8 cellular contexts compared by ENCODE assay signal in the genomic region with DNA sequence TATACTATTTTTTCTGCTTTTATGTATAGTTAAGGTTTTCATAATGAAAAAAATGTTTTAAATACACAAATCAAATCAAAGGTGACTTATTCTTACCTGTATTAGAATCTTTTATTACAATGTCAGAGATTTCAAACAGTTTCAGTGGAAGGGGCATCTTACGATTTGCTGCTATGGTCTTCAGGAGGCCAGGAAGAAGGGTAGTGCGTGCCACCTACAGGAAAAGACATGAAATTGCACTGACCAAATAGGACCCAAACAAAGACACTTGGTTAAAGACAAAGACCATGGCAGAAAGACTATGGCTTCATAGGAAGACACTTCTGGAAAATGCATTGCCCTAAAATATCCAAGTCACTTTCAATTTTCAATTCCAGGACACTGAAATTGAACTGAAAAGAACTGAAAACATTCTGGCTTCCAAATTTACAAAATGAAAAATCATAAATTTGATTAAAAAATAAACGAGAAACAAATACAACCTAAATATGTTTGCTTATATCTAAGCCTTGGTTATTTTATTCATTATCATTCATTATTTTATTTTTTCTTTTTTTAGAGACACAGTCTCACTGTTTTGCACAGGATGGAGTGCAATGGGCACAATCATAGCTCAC. TPM values are rescaled to one million over a fixed set of nuclear protein-coding genes. Genes with fewer than 3 reads are reported as not detected.
DNase-seq lines count a peak whose midpoint lies in the region; ATAC-seq, FAIRE-seq and TF ChIP-seq lines count a peak whose summit lies in the region.

No MANE protein-coding gene starts in this region.

- H4K20me1 ChIP-seq in SK-N-SH (ENCODE audit: insufficient read depth), result no peaks in the 10 kb centered on the region

- H3K9me3 ChIP-seq in SK-N-SH (no peaks in the 10 kb centered on the region), parathyroid adenoma (ENCODE audit: control insufficient read depth, low read length) (no peaks in the 10 kb centered on the region)

- WGBS in SK-N-SH (ENCODE audit: low lambda C conversion rate), result 58% methylated on average over 3 of the region's 3 CpGs

- H2AFZ ChIP-seq in SK-N-SH (ENCODE audit: low read depth) (0 out of 2 replicates have a peak overlapping the region, but pooled peaks have one; percentile 67), parathyroid adenoma (no peak overlapping the region)

- H3K27ac ChIP-seq in SK-N-SH (ENCODE audit: low read depth in 2 of 2, low read length in 1 of 2), result no peak overlapping the region
- H3K27ac ChIP-seq in parathyroid adenoma, result no peak overlapping the region

- peak; percentile 68 for DNase-seq in AG08395 (ENCODE audit: low spot score)
- DNase-seq in GM12891 (ENCODE audit: insufficient read length, low spot score), result peak; percentile 26
- DNase-seq in NAMALWA (ENCODE audit: low spot score), result peak; percentile 62
- DNase-seq in SK-N-SH, result peak; percentile 70
- peak; percentile 72 for DNase-seq in fibroblast of the aortic adventitia (ENCODE audit: low read depth)
- DNase-seq in stimulated activated CD4-positive, alpha-beta T cell treated with anti-CD3 and anti-CD28 coated beads, Interleukin-2, amount 100 ng/mL, for 48 hours, result no peak

- H3K36me3 ChIP-seq in SK-N-SH (replicated peaks in 1 of 2; ENCODE audit: control insufficient read depth in 1 of 2, insufficient read depth in 2 of 2, low read length in 1 of 2) (peaks cover 33 to 50% of the 10 kb centered on the region in 2 experiments), parathyroid adenoma (ENCODE audit: control insufficient read depth, insufficient read depth, low read length) (no peaks in the 10 kb centered on the region)

- ATAC-seq in HG02623 (IDR thresholded peaks at IDR 0.05; ENCODE audit: unreplicated experiment), result peak; percentile 76

- no peaks in the 10 kb centered on the region for H3K79me2 ChIP-seq in SK-N-SH (ENCODE audit: insufficient read depth)
- H3K79me2 ChIP-seq in parathyroid adenoma, result no peaks in the 10 kb centered on the region

- H3K9me2 ChIP-seq in SK-N-SH, result no peaks in the 10 kb centered on the region

- FAIRE-seq in GM12891 (lab: Jason Lieb, UNC), result peak; percentile 57

- H3K4me3 ChIP-seq in SK-N-SH (ENCODE audit: low read depth in 2 of 2, low read length in 1 of 2) (no peak overlapping the region; a peak in 1 of 4 replicates), fibroblast of the aortic adventitia (ENCODE audit: low read depth, low read length) (no peak overlapping the region), parathyroid adenoma (ENCODE audit: low read depth, low read length) (no peak overlapping the region)

- no peak for TF ChIP-seq POLR2A in GM12891 (IDR thresholded peaks at IDR 0.05; ENCODE audit: low read depth, low read length)

- POLR2A ChIA-PET in SK-N-SH (lab: Yijun Ruan, JAX), result no interaction called here

- H3K4me1 ChIP-seq in SK-N-SH (ENCODE audit: control insufficient read depth in 1 of 2, insufficient read depth in 2 of 2, low read depth in 1 of 2, low read length in 1 of 2) (peaks cover 0 to 8% of the 10 kb centered on the region in 2 experiments; a peak in 2 of 4 replicates), parathyroid adenoma (no peaks in the 10 kb centered on the region)

- H3K4me2 ChIP-seq in SK-N-SH (no peak overlapping the region), parathyroid adenoma (ENCODE audit: low read length) (no peak overlapping the region)

- no peak overlapping the region for H3K9ac ChIP-seq in SK-N-SH
- H3K9ac ChIP-seq in parathyroid adenoma, result no peak overlapping the region

- TF ChIP-seq RAD21 in SK-N-SH (IDR thresholded peaks at IDR 0.05; ENCODE audit: low read length), result peak; percentile 91

- H3K27me3 ChIP-seq in SK-N-SH (ENCODE audit: insufficient read depth) (no peaks in the 10 kb centered on the region), parathyroid adenoma (ENCODE audit: control insufficient read depth, insufficient read depth, low read length) (no peaks in the 10 kb centered on the region)

- TF ChIP-seq EP300 in SK-N-SH (IDR thresholded peaks at IDR 0.05; ENCODE audit: borderline replicate concordance in 1 of 2, low read depth in 1 of 2, low read length in 1 of 2), result no peak

- H3F3A ChIP-seq in SK-N-SH (replicated peaks; ENCODE audit: insufficient read depth), result peaks cover 11% of the 10 kb centered on the region

- CTCF ChIA-PET in SK-N-SH (lab: Yijun Ruan, JAX), result interaction anchor here (0.8 to 2.9 kb wide), 18 partner anchors 8 to 576 kb away, joined by 3 to 21 read pairs (median 4); no protein-coding TSS in a partner anchor

- TF ChIP-seq CTCF in SK-N-SH (IDR thresholded peaks at IDR 0.05), result peak; percentile 85
- TF ChIP-seq CTCF in fibroblast of the aortic adventitia (IDR thresholded peaks at IDR 0.05; ENCODE audit: insufficient read depth, low read length), result peak; percentile 85
- TF ChIP-seq CTCF in parathyroid adenoma (IDR thresholded peaks at IDR 0.05), result peak; percentile 73

TF ChIP-seq in GM12891, 5 proteins besides CTCF, POLR2A, EP300 and RAD21:
- no peak for TF ChIP-seq POU2F2 (IDR thresholded peaks at IDR 0.05; ENCODE audit: low read depth, low read length)
- TF ChIP-seq TAF1 (IDR thresholded peaks at IDR 0.05; ENCODE audit: low read depth, low read length), result no peak
- TF ChIP-seq SPI1 (IDR thresholded peaks at IDR 0.05; ENCODE audit: low read depth, low read length), result no peak
- TF ChIP-seq PAX5 (IDR thresholded peaks at IDR 0.05; ENCODE audit: insufficient read depth, low read length, severe bottlenecking), result no peak
- no peak for TF ChIP-seq POLR2AphosphoS5 (IDR thresholded peaks at IDR 0.05; ENCODE audit: low read depth, low read length)

TF ChIP-seq in SK-N-SH, 30 proteins besides CTCF, POLR2A, EP300 and RAD21:
- no peak for TF ChIP-seq TEAD4 (IDR thresholded peaks at IDR 0.05; ENCODE audit: borderline replicate concordance, insufficient read depth)
- peak; percentile 83 for TF ChIP-seq SMC3 (IDR thresholded peaks at IDR 0.05; ENCODE audit: low read depth, low read length)

RNA-seq across cellular contexts. Expression of gene FARSB, which starts 42.1 kb away (rescaled TPM):
- polyA plus RNA-seq in GM12891 (2012; ENCODE audit: low read depth, missing spikeins), result 34.2 TPM
- polyA plus RNA-seq in SK-N-SH (2012; rRNA removed), result 15.4 and 19.1 TPM in 2 replicates
- polyA plus RNA-seq in SK-N-SH (2012; cell fraction: cytosol; rRNA removed), result 20.9 and 22.4 TPM in 2 replicates
- 8.6 and 14.9 TPM in 2 replicates for polyA plus RNA-seq in SK-N-SH (2012; cell fraction: nucleus; rRNA removed)
- total RNA-seq in fibroblast of the aortic adventitia (ENCODE audit: low replicate concordance), result 6.5 and 34.3 TPM in 2 replicates

RNA-seq across cellular contexts. Expression of gene MOGAT1, which starts 57.6 kb away (rescaled TPM):
- polyA plus RNA-seq in GM12891 (2012; ENCODE audit: low read depth, missing spikeins), result not detected
- not detected in 2 replicates for polyA plus RNA-seq in SK-N-SH (2012; rRNA removed)
- polyA plus RNA-seq in SK-N-SH (2012; cell fraction: cytosol; rRNA removed), result 0.03 and 0.04 TPM in 2 replicates
- 0.10 TPM in 1 of 2 replicates, not detected in the other for polyA plus RNA-seq in SK-N-SH (2012; cell fraction: nucleus; rRNA removed)
- not detected in 2 replicates for total RNA-seq in fibroblast of the aortic adventitia (ENCODE audit: low replicate concordance)

Comparison
In these comparisons a context has a peak if more than half of its experiments do, and no peak if none do; other contexts are left out.
1. DNase-seq: peak in AG08395 (single experiment), GM12891 (single experiment), NAMALWA (single experiment), SK-N-SH (single experiment) and fibroblast of the aortic adventitia (single experiment); none in stimulated activated CD4-positive, alpha-beta T cell treated with anti-CD3 and anti-CD28 coated beads, Interleukin-2, amount 100 ng/mL, for 48 hours (0 of 2).
2. Peak in every context shown above with its lines, with median percentiles within 50 percentile points of each other: CTCF ChIP-seq.